Comparison of ENCODE assay signal across 1 cellular context in genomic region chr9:72415163-72415562, GRCh38.
TF ChIP-seq lines count a peak whose summit lies in the region.

No MANE protein-coding gene starts in this region.

TF ChIP-seq in GM12878, 131 proteins besides CTCF, POLR2A, EP300 and RAD21 (continued from another document):
- TF ChIP-seq SKIL (IDR thresholded peaks at IDR 0.05; ENCODE audit: low read depth, poor library complexity, severe bottlenecking) = no peak
- TF ChIP-seq PKNOX1 (IDR thresholded peaks at IDR 0.05) = no peak
- TF ChIP-seq IRF4 (IDR thresholded peaks at IDR 0.05; ENCODE audit: low read depth, low read length) = no peak
- TF ChIP-seq EED (IDR thresholded peaks at IDR 0.05; ENCODE audit: low read depth) = no peak
- no peak for TF ChIP-seq ZNF687 (IDR thresholded peaks at IDR 0.05)
- TF ChIP-seq USF2 (IDR thresholded peaks at IDR 0.05; ENCODE audit: borderline replicate concordance, low read depth, low read length) = no peak
- no peak for TF ChIP-seq TCF3 (IDR thresholded peaks at IDR 0.05; ENCODE audit: borderline replicate concordance, insufficient read depth, low read depth, low read length)
- TF ChIP-seq SP1 (IDR thresholded peaks at IDR 0.05; ENCODE audit: low read depth, low read length) = no peak
- TF ChIP-seq GATAD2B (conservative IDR thresholded peaks at IDR 0.05; ENCODE audit: low read depth) = no peak
- no peak for TF ChIP-seq HDAC6 (IDR thresholded peaks at IDR 0.05; ENCODE audit: unreplicated experiment)
- TF ChIP-seq POU2F2 (IDR thresholded peaks at IDR 0.05; ENCODE audit: borderline replicate concordance, low read depth, low read length) = peak; percentile 63; the same call in 1 of the 3 replicates
- TF ChIP-seq HDAC2 (IDR thresholded peaks at IDR 0.05) = no peak
- TF ChIP-seq BHLHE40 (IDR thresholded peaks at IDR 0.05; ENCODE audit: borderline replicate concordance in 1 of 2, low read depth in 2 of 2, low read length in 1 of 2) = no peak
- TF ChIP-seq NR2C2 (IDR thresholded peaks at IDR 0.05; ENCODE audit: borderline replicate concordance, control insufficient read depth, insufficient read length, low read depth) = no peak
- TF ChIP-seq PML (IDR thresholded peaks at IDR 0.05; ENCODE audit: low read length) = no peak
- no peak for TF ChIP-seq ZNF24 (IDR thresholded peaks at IDR 0.05)
- TF ChIP-seq E4F1 (IDR thresholded peaks at IDR 0.05; ENCODE audit: borderline replicate concordance, partially characterized antibody) = no peak
- no peak for TF ChIP-seq RELA (IDR thresholded peaks at IDR 0.05; ENCODE audit: borderline replicate concordance, partially characterized antibody)
- TF ChIP-seq ZNF217 (IDR thresholded peaks at IDR 0.05) = no peak
- no peak for TF ChIP-seq CREM (IDR thresholded peaks at IDR 0.05; ENCODE audit: low read depth)
- peak; percentile 33; the same call in 1 of the 2 replicates for TF ChIP-seq ATF2 (IDR thresholded peaks at IDR 0.05; ENCODE audit: low read length)
- TF ChIP-seq SMAD5 (IDR thresholded peaks at IDR 0.05; ENCODE audit: low read depth) = no peak
- TF ChIP-seq GABPA (IDR thresholded peaks at IDR 0.05; ENCODE audit: low read depth) = no peak
- TF ChIP-seq FOXM1 (IDR thresholded peaks at IDR 0.05; ENCODE audit: low read depth, low read length) = 0 out of 2 replicates have a peak, but pooled peaks have one; percentile 28
- no peak for TF ChIP-seq TARDBP (IDR thresholded peaks at IDR 0.05; ENCODE audit: borderline replicate concordance)
- TF ChIP-seq ZNF592 (IDR thresholded peaks at IDR 0.05) = no peak
- no peak for TF ChIP-seq CREB1 (IDR thresholded peaks at IDR 0.05; ENCODE audit: low read depth)
- 0 out of 2 replicates have a peak, but pooled peaks have one; percentile 56 for TF ChIP-seq MEF2A (IDR thresholded peaks at IDR 0.05; ENCODE audit: insufficient read depth, low read depth, low read length)
- no peak for TF ChIP-seq MEF2B (IDR thresholded peaks at IDR 0.05; ENCODE audit: partially characterized antibody, poor library complexity, severe bottlenecking)
- TF ChIP-seq NFIC (IDR thresholded peaks at IDR 0.05; ENCODE audit: low read depth, low read length) = 0 out of 2 replicates have a peak, but pooled peaks have one; percentile 19
